In genomic region chr11:78889698-78890097, GRCh38 we compare ENCODE assay signal across 25 cellular contexts.
DNase-seq lines count a peak whose midpoint lies in the region; FAIRE-seq and TF ChIP-seq lines count a peak whose summit lies in the region.
"Had no signal": no experiment of that assay in that cellular context is flagged by ENCODE, and none has a peak within 500 bp of the region (broad histone marks: within the 10 kb centered on the region; RNA-seq: fewer than 3 reads in every experiment).

No MANE protein-coding gene starts in this region.

- H4K8ac ChIP-seq in H9 (replicated peaks; ENCODE audit: insufficient read length, low read depth, low read length) (no peak overlapping the region), H1 (ENCODE audit: extremely low read depth, insufficient read depth, low read length) (no peak overlapping the region), neuronal stem cell (ENCODE audit: low read depth, low read length) (no peak overlapping the region)

- H3K56ac ChIP-seq in H9 (ENCODE audit: insufficient read length, low read depth, low read length) (no peak overlapping the region), H1 (replicated peaks; ENCODE audit: insufficient read length, low read depth, low read length) (no peak overlapping the region)

- no peak overlapping the region for H3K4me3 Mint-ChIP-seq in H9
- H3K4me3 Mint-ChIP-seq: CD14-positive monocyte; CD4-positive, alpha-beta memory T cell; CD4-positive, CD25-positive, alpha-beta regulatory T cell; CD8-positive, alpha-beta memory T cell had no signal

- H3K9ac ChIP-seq in H9 (ENCODE audit: extremely low read depth, insufficient read length, low read length) (no peak overlapping the region), H1 (replicated peaks in 1 of 4; ENCODE audit: extremely low read depth in 1 of 4, low read depth in 3 of 4, low read length in 3 of 4) (no peak overlapping the region), neuronal stem cell (ENCODE audit: low read depth, low read length, poor library complexity) (no peak overlapping the region), kidney (ENCODE audit: low read length in 2 of 2) (no peak overlapping the region)
- H3K9ac ChIP-seq: BLaER1 had no signal

- no peak overlapping the region for H2BK5ac ChIP-seq in H9 (ENCODE audit: insufficient read length, low read length)
- H2BK5ac ChIP-seq in H1 (ENCODE audit: low read depth, low read length), result no peak overlapping the region
- no peak overlapping the region for H2BK5ac ChIP-seq in neuronal stem cell (ENCODE audit: low read length)

- H3K36me3 ChIP-seq in H1 (ENCODE audit: control insufficient read depth in 2 of 4, insufficient read depth in 4 of 4, low read length in 3 of 4), result no peaks in the 10 kb centered on the region
- H3K36me3 ChIP-seq in neuronal stem cell (replicated peaks in 1 of 2; ENCODE audit: control insufficient read depth in 2 of 2, insufficient read depth in 2 of 2, low read length in 2 of 2), result peaks cover 4 to 7% of the 10 kb centered on the region in 2 donors
- H3K36me3 ChIP-seq in kidney (ENCODE audit: control insufficient read depth in 1 of 2, insufficient read depth in 2 of 2, low read length in 2 of 2), result no peaks in the 10 kb centered on the region

- 0 out of 2 replicates have a peak, but pooled peaks cover 1% of the 10 kb centered on the region for H3K4me1 ChIP-seq in H9 (ENCODE audit: insufficient read depth, low read length)
- H3K4me1 ChIP-seq in H1 (replicated peaks in 1 of 4; ENCODE audit: control insufficient read depth in 3 of 4, insufficient read depth in 4 of 4, low read length in 3 of 4), result no peaks in the 10 kb centered on the region; a peak in 1 of 7 replicates
- no peaks in the 10 kb centered on the region for H3K4me1 ChIP-seq in neuronal stem cell (ENCODE audit: control insufficient read depth in 2 of 2, insufficient read depth in 1 of 2, low read depth in 1 of 2, low read length in 2 of 2)
- H3K4me1 ChIP-seq in kidney (ENCODE audit: control insufficient read depth in 1 of 2, insufficient read depth in 1 of 2, low read depth in 1 of 2, low read length in 2 of 2), result no peaks in the 10 kb centered on the region
- H3K4me1 ChIP-seq: BLaER1 had no signal

- H3K4ac ChIP-seq in H9 (ENCODE audit: low read depth, low read length) (no peak overlapping the region), H1 (replicated peaks; ENCODE audit: insufficient read length, low read depth, low read length) (no peak overlapping the region), neuronal stem cell (ENCODE audit: low read length) (no peak overlapping the region)

- POLR2A ChIA-PET in H1 (lab: Charles Lee; ENCODE audit: partially characterized antibody), result no interaction called here

- H3K4me1 Mint-ChIP-seq in H9, result peaks cover 8 to 14% of the 10 kb centered on the region in 2 experiments
- H3K4me1 Mint-ChIP-seq: CD14-positive monocyte; CD4-positive, alpha-beta memory T cell; CD4-positive, CD25-positive, alpha-beta regulatory T cell; CD8-positive, alpha-beta memory T cell had no signal

- DNase-seq in H9 (no peak), H1 (ENCODE audit: low read depth in 1 of 2, low spot score in 2 of 2) (no peak), neuronal stem cell (ENCODE audit: low spot score) (no peak), kidney (no peak), HT-29 (ENCODE audit: low spot score) (no peak)
- DNase-seq: 8988T; ACHN; BE2C; C1 segment of cervical spinal cord; CD4-positive, alpha-beta memory T cell; CD4-positive, CD25-positive, alpha-beta regulatory T cell; CD8-positive, alpha-beta memory T cell; COR-L47; DMS 273 treated with DMSO at 0.1 percent for 48 hours; DMS153; DMS53; DMS79; DND-41; EL; GDM1 had no signal

- H3K9me3 ChIP-seq in H9 (ENCODE audit: control insufficient read depth, low read depth, low read length) (no peaks in the 10 kb centered on the region), H1 (ENCODE audit: insufficient read depth in 2 of 2, low read depth in 1 of 2, low read length in 1 of 2) (no peaks in the 10 kb centered on the region), neuronal stem cell (replicated peaks in 1 of 2; ENCODE audit: control insufficient read depth in 2 of 2, insufficient read depth in 1 of 2, low read depth in 1 of 2, low read length in 2 of 2) (no peaks in the 10 kb centered on the region), kidney (ENCODE audit: control insufficient read depth in 1 of 2, low read length in 2 of 2) (no peaks in the 10 kb centered on the region)
- H3K9me3 ChIP-seq: BE2C, BLaER1 had no signal

- H4K20me1 ChIP-seq in H9 (ENCODE audit: control insufficient read depth, insufficient read depth, insufficient read length) (no peaks in the 10 kb centered on the region), H1 (replicated peaks in 1 of 2; ENCODE audit: control insufficient read depth in 1 of 2, insufficient read depth in 2 of 2, low read length in 2 of 2) (no peaks in the 10 kb centered on the region)
- H4K20me1 ChIP-seq: BLaER1 had no signal

- H3K4me3 ChIP-seq in H1 (ENCODE audit: extremely low read depth in 1 of 4, insufficient read depth in 2 of 4, low read depth in 3 of 4, low read length in 4 of 4), result no peak overlapping the region
- H3K4me3 ChIP-seq in neuronal stem cell (ENCODE audit: low read length in 2 of 2), result peak overlapping the region in 1 of 2 donors; percentile 33
- H3K4me3 ChIP-seq in kidney (ENCODE audit: low read length in 2 of 2), result no peak overlapping the region
- H3K4me3 ChIP-seq: BLaER1 had no signal

- H2AK5ac ChIP-seq in H9 (ENCODE audit: insufficient read length, low read length) (no peak overlapping the region), H1 (ENCODE audit: low read depth, low read length) (0 out of 2 replicates have a peak overlapping the region, but pooled peaks have one; percentile 28), neuronal stem cell (ENCODE audit: low read depth, low read length) (no peak overlapping the region)

- H3K79me1 ChIP-seq in H9 (ENCODE audit: insufficient read depth, low read depth, low read length, poor library complexity, severe bottlenecking), result no peaks in the 10 kb centered on the region
- no peaks in the 10 kb centered on the region for H3K79me1 ChIP-seq in H1 (ENCODE audit: low read depth, low read length)
- peaks cover 5% of the 10 kb centered on the region for H3K79me1 ChIP-seq in neuronal stem cell (ENCODE audit: low read depth, low read length)

- no peak for TF ChIP-seq EP300 in H1 (IDR thresholded peaks at IDR 0.05; ENCODE audit: borderline replicate concordance in 1 of 2, low read depth in 2 of 2, low read length in 2 of 2)

- H3K27ac ChIP-seq in H9 (ENCODE audit: insufficient read length, low read depth, low read length) (no peak overlapping the region), H1 (ENCODE audit: low read depth, low read length) (no peak overlapping the region), neuronal stem cell (replicated peaks; ENCODE audit: low read length) (no peak overlapping the region), kidney (ENCODE audit: low read depth in 2 of 2, low read length in 2 of 2) (no peak overlapping the region)
- H3K27ac ChIP-seq: BLaER1 had no signal

- H3K4me2 ChIP-seq in H9 (ENCODE audit: insufficient read depth, insufficient read length, low read length) (no peak overlapping the region), H1 (ENCODE audit: insufficient read depth in 1 of 2, low read depth in 2 of 2, low read length in 2 of 2) (no peak overlapping the region), neuronal stem cell (ENCODE audit: insufficient read depth, low read length, poor library complexity, severe bottlenecking) (no peak overlapping the region)
- H3K4me2 ChIP-seq: BLaER1 had no signal

- FAIRE-seq in H1 (lab: Jason Lieb, UNC) (no peak), kidney (lab: Jason Lieb, UNC) (no peak)
- FAIRE-seq: A204.1, GM12891, GM19239 had no signal

- no CpG with 5 or more reads among the region's 12 CpGs for WGBS in H9 (ENCODE audit: extremely low coverage, insufficient read length, low lambda C conversion rate)
- WGBS in H1 (ENCODE audit: extremely low coverage in 1 of 2, insufficient coverage in 1 of 2, insufficient read length in 1 of 2, insufficient replicate concordance in 2 of 2, low coverage in 1 of 2, low lambda C conversion rate in 2 of 2, missing lambda C conversion rate in 1 of 2), 2 experiments, result 90% methylated on average over 12 of the region's 12 CpGs; no CpG with 5 or more reads in 1 of the 2 experiments
- WGBS in neuronal stem cell (ENCODE audit: extremely low coverage in 2 of 2, insufficient read length in 2 of 2, insufficient replicate concordance in 1 of 2), 2 donors, result no CpG with 5 or more reads among the region's 12 CpGs

- CTCF ChIA-PET in H1 (lab: Charles Lee; ENCODE audit: partially characterized antibody), result no interaction called here

- H2BK120ac ChIP-seq in H9 (ENCODE audit: low read depth, low read length, poor library complexity, severe bottlenecking), result no peak overlapping the region
- H2BK120ac ChIP-seq in H1 (replicated peaks; ENCODE audit: low read depth, low read length), result no peak overlapping the region
- no peak overlapping the region for H2BK120ac ChIP-seq in neuronal stem cell (ENCODE audit: low read depth, low read length)

- no peak overlapping the region for H4K91ac ChIP-seq in H9 (ENCODE audit: insufficient read length, low read depth, low read length)
- H4K91ac ChIP-seq in H1 (replicated peaks; ENCODE audit: insufficient read length, low read length), result no peak overlapping the region
- no peak overlapping the region for H4K91ac ChIP-seq in neuronal stem cell (ENCODE audit: low read depth, low read length, poor library complexity)

- no peaks in the 10 kb centered on the region for H3K9me3 Mint-ChIP-seq in H9

- H3K27ac Mint-ChIP-seq in H9, result peak overlapping the region in 2 of 3 experiments; percentile 12 to 48; a peak in 2 of 7 replicates
- H3K27ac Mint-ChIP-seq: CD14-positive monocyte; CD8-positive, alpha-beta memory T cell had no signal

- no peaks in the 10 kb centered on the region for H3K23me2 ChIP-seq in H9 (ENCODE audit: insufficient read length, low read depth, low read length, poor library complexity, severe bottlenecking)
- no peaks in the 10 kb centered on the region for H3K23me2 ChIP-seq in H1 (ENCODE audit: low read depth, low read length)

- H3K14ac ChIP-seq in H9 (ENCODE audit: insufficient read depth, low read length) (no peak overlapping the region), H1 (ENCODE audit: insufficient read length) (no peak overlapping the region), neuronal stem cell (ENCODE audit: low read length) (peak overlapping the region; percentile 47)

- TF ChIP-seq RAD21 in H1 (IDR thresholded peaks at IDR 0.05 in 1 of 2, conservative IDR thresholded peaks at IDR 0.05 in 1 of 2; ENCODE audit: low read depth in 2 of 2, low read length in 2 of 2), result no peak

- H2BK12ac ChIP-seq in H9 (ENCODE audit: insufficient read length, low read depth, low read length) (no peak overlapping the region), H1 (ENCODE audit: low read depth, low read length) (no peak overlapping the region), neuronal stem cell (ENCODE audit: low read length) (no peak overlapping the region)

- H3K23ac ChIP-seq in H9 (ENCODE audit: insufficient read length, low read depth, low read length) (no peak overlapping the region), H1 (ENCODE audit: insufficient read length) (no peak overlapping the region), neuronal stem cell (ENCODE audit: low read depth, low read length, poor library complexity) (no peak overlapping the region)

- no peak overlapping the region for H3T11ph ChIP-seq in H9 (ENCODE audit: low read length)

- H3K18ac ChIP-seq in H9 (ENCODE audit: insufficient read length, low read depth, low read length) (no peak overlapping the region), H1 (ENCODE audit: extremely low read depth, low read length) (no peak overlapping the region), neuronal stem cell (ENCODE audit: low read length) (no peak overlapping the region)

- no peak for TF ChIP-seq POLR2A in H1 (IDR thresholded peaks at IDR 0.05; ENCODE audit: control extremely low read depth in 1 of 2, low read depth in 2 of 2, low read length in 2 of 2)

- H3K27me3 ChIP-seq in H9 (ENCODE audit: insufficient read depth, low read length) (no peaks in the 10 kb centered on the region; the same call in 1 of the 2 replicates), H1 (replicated peaks in 1 of 4; ENCODE audit: control insufficient read depth in 3 of 4, extremely low read depth in 1 of 4, insufficient read depth in 3 of 4, low read length in 3 of 4) (no peaks in the 10 kb centered on the region), neuronal stem cell (ENCODE audit: control insufficient read depth in 3 of 3, insufficient read depth in 3 of 3, low read depth in 1 of 3, low read length in 3 of 3) (no peaks in the 10 kb centered on the region)
- H3K27me3 ChIP-seq: BE2C, BLaER1 had no signal

- H3K27me3 Mint-ChIP-seq in H9 (ENCODE audit: low read depth), result peaks cover 3% of the 10 kb centered on the region
- H3K27me3 Mint-ChIP-seq: CD4-positive, alpha-beta memory T cell; CD4-positive, CD25-positive, alpha-beta regulatory T cell had no signal

- H2BK15ac ChIP-seq in H9 (ENCODE audit: low read depth, low read length), result no peak overlapping the region
- H2BK15ac ChIP-seq in H1 (ENCODE audit: low read length), result no peak overlapping the region
- H2BK15ac ChIP-seq in neuronal stem cell (ENCODE audit: low read length), result no peak overlapping the region

- no peak for TF ChIP-seq CTCF in H9 (conservative IDR thresholded peaks at IDR 0.05)
- no peak for TF ChIP-seq CTCF in H1 (IDR thresholded peaks at IDR 0.05; ENCODE audit: control extremely low read depth in 1 of 3, insufficient read depth in 1 of 3, low read depth in 1 of 3, low read length in 3 of 3)
- no peak for TF ChIP-seq CTCF in kidney (IDR thresholded peaks at IDR 0.05; ENCODE audit: borderline replicate concordance, extremely low read depth, insufficient read depth)

- intact Hi-C loops in kidney (cut with DNase I), result no loop called here

- H3K36me3 Mint-ChIP-seq in H9 (ENCODE audit: insufficient read depth in 1 of 3, low read depth in 3 of 3), result peaks cover 0 to 3% (median 0%) of the 10 kb centered on the region in 3 experiments; a peak in 1 of 7 replicates
- H3K36me3 Mint-ChIP-seq: CD14-positive monocyte; CD4-positive, alpha-beta memory T cell; CD4-positive, CD25-positive, alpha-beta regulatory T cell; CD8-positive, alpha-beta memory T cell had no signal

- H2AFZ ChIP-seq in H9 (ENCODE audit: low read length) (no peak overlapping the region), H1 (ENCODE audit: low read length) (no peak overlapping the region), neuronal stem cell (ENCODE audit: low read length) (no peak overlapping the region)

- H4K5ac ChIP-seq in H9 (ENCODE audit: insufficient read length, low read depth, low read length), result no peak overlapping the region
- no peak overlapping the region for H4K5ac ChIP-seq in H1 (ENCODE audit: insufficient read length, low read depth, low read length)

- H3K79me2 ChIP-seq in H9 (ENCODE audit: insufficient read depth, low read length) (no peaks in the 10 kb centered on the region; the same call in 1 of the 2 replicates), H1 (ENCODE audit: control insufficient read depth in 1 of 2, insufficient read depth in 2 of 2, low read length in 2 of 2) (no peaks in the 10 kb centered on the region)

- H2BK20ac ChIP-seq in H9 (ENCODE audit: low read depth, low read length, poor library complexity, severe bottlenecking) (no peak overlapping the region), H1 (ENCODE audit: low read length) (no peak overlapping the region)
